8 cellular contexts compared by ENCODE assay signal in the genomic region with DNA sequence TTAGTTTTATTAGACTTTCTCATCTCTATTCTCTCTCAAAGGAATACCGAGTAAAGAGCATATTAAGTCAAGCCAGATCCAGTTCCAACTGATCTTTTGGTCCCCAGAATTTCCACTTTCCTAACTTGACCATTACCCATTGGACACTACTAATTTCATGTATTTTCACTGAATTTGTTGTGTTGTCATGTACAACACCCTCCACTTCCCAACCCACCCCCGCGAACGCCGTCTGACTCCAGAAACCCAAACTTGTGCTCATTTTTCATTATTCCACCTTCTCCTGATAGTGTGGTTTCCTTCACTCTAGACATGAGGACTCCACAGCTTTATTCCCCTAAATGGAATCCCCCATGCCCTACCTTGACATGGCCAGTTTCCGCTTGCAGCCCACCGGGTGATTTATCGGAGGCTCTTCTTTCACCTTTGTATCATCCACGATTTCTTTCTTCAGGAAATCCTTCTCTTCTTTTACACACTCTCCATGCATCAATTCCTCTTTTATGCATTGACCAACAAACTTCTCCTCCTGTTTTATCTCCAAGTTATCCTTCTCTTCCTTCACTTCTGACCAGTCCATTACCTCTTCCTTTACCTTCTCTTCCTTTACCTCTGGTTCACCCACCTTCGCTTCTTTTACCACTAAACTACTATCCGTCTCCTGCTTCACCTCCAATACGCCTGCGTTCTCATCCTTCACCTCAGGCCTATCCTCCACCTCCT. TPM values are rescaled to one million over a fixed set of nuclear protein-coding genes. Genes with fewer than 3 reads are reported as not detected.
DNase-seq lines count a peak whose midpoint lies in the region; ATAC-seq and TF ChIP-seq lines count a peak whose summit lies in the region.

No MANE protein-coding gene starts in this region.

- DNase-seq in lower leg skin (ENCODE audit: low spot score in 2 of 2) (no peak), NCI-H1092 (lab: John Stamatoyannopoulos, UW) (no peak), DMS53 treated with DMSO at 0.1 percent for 48 hours (lab: John Stamatoyannopoulos, UW; ENCODE audit: unreplicated experiment) (no peak), NCI-H2029 treated with DMSO at 0.1 percent for 48 hours (lab: John Stamatoyannopoulos, UW) (no peak)

- peak overlapping the region; percentile 80 for H3K27ac ChIP-seq in VCaP

- intact Hi-C loops in lower leg skin (cut with DNase I; ENCODE audit: low total_unique reads): no loop called here

- peak; percentile 39 for ATAC-seq in GM18502 (IDR thresholded peaks at IDR 0.05; ENCODE audit: poor library complexity, unreplicated experiment)
- peak; percentile 10 for ATAC-seq in HG02884 (IDR thresholded peaks at IDR 0.05; ENCODE audit: unreplicated experiment)
- no peak for ATAC-seq in HG03196 (IDR thresholded peaks at IDR 0.05; ENCODE audit: unreplicated experiment)

- peak overlapping the region; percentile 98 for H3K4me3 ChIP-seq in lower leg skin (ENCODE audit: low read depth, poor library complexity, severe bottlenecking)

- whole genome bisulfite sequencing in lower leg skin, 2 donors: 15 to 19% methylated on average over 13 of the region's 13 CpGs

- no peak for TF ChIP-seq POLR2A in lower leg skin (IDR thresholded peaks at IDR 0.05)

- no peak for TF ChIP-seq CTCF in VCaP (conservative IDR thresholded peaks at IDR 0.05)
- TF ChIP-seq CTCF in lower leg skin (IDR thresholded peaks at IDR 0.05): no peak

RNA-seq across cellular contexts. Expression of gene ZNHIT6, which starts 0.8 kb away (rescaled TPM):
- 10 to 100 TPM in 2 of 4 donors, 1 to 10 TPM in 2; 8.9 to 11.7 (median 10.5) TPM for total RNA-seq in lower leg skin
